ENCODE assay signal across 26 cellular contexts in the genomic region with DNA sequence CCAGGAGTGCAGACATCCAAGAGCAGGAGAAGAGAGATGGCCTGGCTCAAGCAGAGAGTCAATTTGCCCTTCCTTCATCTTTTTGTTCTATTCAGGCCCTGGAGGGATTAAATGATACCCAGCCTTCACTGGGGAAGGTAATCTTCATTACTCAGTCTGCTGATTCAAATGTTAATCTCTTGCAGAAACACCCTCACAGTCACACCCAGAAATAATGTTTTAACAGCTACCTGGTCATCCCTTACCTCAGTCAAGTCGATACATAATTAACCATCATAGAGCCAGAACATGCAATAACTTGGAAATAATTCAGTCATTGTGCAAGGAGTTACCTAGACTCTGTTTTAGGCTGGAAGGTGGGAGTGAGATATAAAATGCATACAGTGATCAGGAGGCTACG.
"Had no signal": no experiment of that assay in that cellular context is flagged by ENCODE, and none has a peak within 500 bp of the region (broad histone marks: within the 10 kb centered on the region; RNA-seq: fewer than 3 reads in every experiment).

No MANE protein-coding gene starts in this region.

- DNase-seq: activated CD4-positive, alpha-beta memory T cell treated with anti-CD3 and anti-CD28 coated beads, Interleukin-2, amount 10 ng/mL, durations not matched to agents 7 days and 5 days; activated CD4-positive, alpha-beta T cell treated with anti-CD3 and anti-CD28 coated beads for 1 hour; activated CD4-positive, alpha-beta T cell treated with anti-CD3 and anti-CD28 coated beads for 4 hours; activated CD4-positive, alpha-beta T cell treated with anti-CD3 and anti-CD28 coated beads, Interleukin-2, amount 10 ng/mL, durations not matched to agents 7 days and 5 days; activated CD4-positive, alpha-beta T cell treated with anti-CD3 and anti-CD28 coated beads, Interleukin-2, amount 50 U/mL, for 4 hours; activated CD8-positive, alpha-beta memory T cell treated with anti-CD3 and anti-CD28 coated beads, Interleukin-2, amount 50 U/mL, for 48 hours; activated gamma-delta T cell; activated naive CD4-positive, alpha-beta T cell; activated naive CD4-positive, alpha-beta T cell treated with anti-CD3 and anti-CD28 coated beads, Interleukin-2, amount 10 ng/mL, durations not matched to agents 7 days and 5 days; activated naive CD8-positive, alpha-beta T cell treated with anti-CD3 and anti-CD28 coated beads, Interleukin-2, amount 10 ng/mL, durations not matched to agents 7 days and 5 days; activated T-cell treated with anti-CD3 and anti-CD28 coated beads for 4 hours; activated T-cell treated with anti-CD3 and anti-CD28 coated beads, Interleukin-2, amount 50 U/mL, for 24 hours; activated T-cell treated with anti-CD3 and anti-CD28 coated beads, Interleukin-2, amount 50 U/mL, for 72 hours; caudate nucleus; cortex of kidney; dermis blood vessel endothelial cell; effector CD4-positive, alpha-beta T cell; esophagus squamous epithelium; foreskin melanocyte; heart right ventricle; T-helper 2 cell had no signal

- FAIRE-seq: colon, endometrium, endothelial cell of umbilical vein had no signal

- H3K27me3 ChIP-seq: ascending aorta, gastroesophageal sphincter, heart right ventricle had no signal

- H3K4me1 ChIP-seq: ascending aorta, esophagus squamous epithelium, gastroesophageal sphincter, heart right ventricle had no signal

- H3K4me3 ChIP-seq: ascending aorta, esophagus squamous epithelium, gastroesophageal sphincter, heart right ventricle had no signal

- H3K36me3 ChIP-seq: ascending aorta, esophagus squamous epithelium, gastroesophageal sphincter, heart right ventricle had no signal

- H3K9me3 ChIP-seq: ascending aorta, esophagus squamous epithelium, gastroesophageal sphincter had no signal

- H3K27ac ChIP-seq: ascending aorta, esophagus squamous epithelium, gastroesophageal sphincter, heart right ventricle had no signal
